ENCODE assay signal across 16 cellular contexts in genomic region chr16:28482026-28482425, GRCh38. TPM values are rescaled to one million over a fixed set of nuclear protein-coding genes. Genes with fewer than 3 reads are reported as not detected.
A peak's percentile ranks its signal among the peaks of the same experiment; 100 is the strongest.
DNase-seq lines count a peak whose midpoint lies in the region; ATAC-seq, FAIRE-seq and TF ChIP-seq lines count a peak whose summit lies in the region.
"Had no signal": no experiment of that assay in that cellular context is flagged by ENCODE, and none has a peak within 500 bp of the region (broad histone marks: within the 10 kb centered on the region; RNA-seq: fewer than 3 reads in every experiment).

No MANE protein-coding gene starts in this region.

- no peaks in the 10 kb centered on the region for H3K9me3 ChIP-seq in right lobe of liver
- no peaks in the 10 kb centered on the region for H3K9me3 ChIP-seq in HepG2 (ENCODE audit: low read length)
- no peaks in the 10 kb centered on the region for H3K9me3 ChIP-seq in osteoblast (ENCODE audit: low read depth, low read length)
- H3K9me3 ChIP-seq in T-helper 17 cell (ENCODE audit: control insufficient read depth, low read length, poor library complexity, severe bottlenecking): no peaks in the 10 kb centered on the region
- H3K9me3 ChIP-seq: BLaER1 treated with 17β-estradiol and CSF1 and Interleukin-3, amounts not matched to agents 10 nM and 100 nM had no signal

- H4K20me1 ChIP-seq in HepG2 (ENCODE audit: insufficient read depth, low read length) (no peaks in the 10 kb centered on the region), osteoblast (ENCODE audit: insufficient read depth, low read length) (no peaks in the 10 kb centered on the region)

- CTCF ChIA-PET in HepG2 (lab: Yijun Ruan, JAX; ENCODE audit: low intra/inter-chr PET ratio, low total read pairs): no interaction called here

- H3K36me3 Mint-ChIP-seq in T-helper 17 cell (ENCODE audit: low read depth): peaks cover 2% of the 10 kb centered on the region

- 92% methylated on average over 9 of the region's 13 CpGs for WGBS in right lobe of liver (ENCODE audit: insufficient coverage, low coverage, low lambda C conversion rate, missing lambda C conversion rate)
- 97% methylated on average over 13 of the region's 13 CpGs for WGBS in HepG2 (ENCODE audit: low lambda C conversion rate)

- H3K27ac ChIP-seq in right lobe of liver (no peak overlapping the region), HepG2 (ENCODE audit: extremely low read length, insufficient read depth, low read length) (no peak overlapping the region), osteoblast (ENCODE audit: low read depth, low read length) (no peak overlapping the region)
- H3K27ac ChIP-seq: BLaER1 treated with 17β-estradiol and CSF1 and Interleukin-3, amounts not matched to agents 10 nM and 100 nM; GM23248; HL-60 had no signal

- POLR2A ChIA-PET in HepG2 (lab: Yijun Ruan, JAX): no interaction called here

- H3K4me3 ChIP-seq in right lobe of liver: no peak overlapping the region
- no peak overlapping the region for H3K4me3 ChIP-seq in HepG2 (replicated peaks in 1 of 3; ENCODE audit: insufficient read depth in 1 of 3, low read depth in 2 of 3, low read length in 3 of 3)
- no peak overlapping the region for H3K4me3 ChIP-seq in osteoblast (ENCODE audit: insufficient read depth, low read length)
- H3K4me3 ChIP-seq: BLaER1 treated with 17β-estradiol and CSF1 and Interleukin-3, amounts not matched to agents 10 nM and 100 nM; GM23248 had no signal

- H3K4me1 ChIP-seq in right lobe of liver: no peaks in the 10 kb centered on the region
- H3K4me1 ChIP-seq in HepG2 (ENCODE audit: insufficient read depth, low read length): no peaks in the 10 kb centered on the region
- H3K4me1 ChIP-seq in osteoblast (ENCODE audit: insufficient read depth, low read length): no peaks in the 10 kb centered on the region
- H3K4me1 ChIP-seq: BLaER1 treated with 17β-estradiol and CSF1 and Interleukin-3, amounts not matched to agents 10 nM and 100 nM had no signal

- H3K79me2 ChIP-seq in HepG2 (ENCODE audit: insufficient read depth, low read length): no peaks in the 10 kb centered on the region
- H3K79me2 ChIP-seq in osteoblast (ENCODE audit: insufficient read depth, low read length): no peaks in the 10 kb centered on the region

- DNase-seq in right lobe of liver (peak in 2 of 3 donors; percentile 22 to 33), HepG2 (ENCODE audit: low spot score) (no peak), left colon (peak; percentile 20 to 28), osteoblast (ENCODE audit: insufficient read length, low spot score, missing footprints) (peak; percentile 29), frontal cortex (ENCODE audit: low spot score in 2 of 2) (no peak), GF-D8 (lab: John Stamatoyannopoulos, UW) (no peak), T-helper 17 cell (no peak), MV-4-11 (lab: John Stamatoyannopoulos, UW) (no peak)
- DNase-seq: ACHN; CD4-positive, CD25-positive, alpha-beta regulatory T cell; DMS53; GM23248; H7 had no signal

- H3K27ac Mint-ChIP-seq in T-helper 17 cell: no peak overlapping the region

- FAIRE-seq in HepG2 (lab: Jason Lieb, UNC): no peak
- no peak for FAIRE-seq in frontal cortex (lab: Jason Lieb, UNC)

- TF ChIP-seq EP300 in HepG2 (IDR thresholded peaks at IDR 0.05; ENCODE audit: low read depth in 2 of 2, low read length in 2 of 2): no peak
- no peak for TF ChIP-seq EP300 in HepG2 (CRISPR knock-in tag; IDR thresholded peaks at IDR 0.05; ENCODE audit: borderline replicate concordance)

- TF ChIP-seq CTCF in right lobe of liver (IDR thresholded peaks at IDR 0.05): no peak
- no peak for TF ChIP-seq CTCF in HepG2 (CRISPR knock-in tag; IDR thresholded peaks at IDR 0.05)
- TF ChIP-seq CTCF in osteoblast (IDR thresholded peaks at IDR 0.05; ENCODE audit: extremely low read depth, low read depth, low read length): no peak

- no TSS peak for BruUV-seq in HepG2 (replicated peaks; lab: Mats Ljungman, UMichigan)

- intact Hi-C loops in right lobe of liver (cut with DNase I) (no loop called here), HepG2 (cut with micrococcal nuclease; ENCODE audit: unreplicated experiment) (no loop called here), left colon (cut with DNase I, micrococcal nuclease) (no loop called here)

- no peaks in the 10 kb centered on the region for H3K27me3 Mint-ChIP-seq in T-helper 17 cell
- H3K27me3 Mint-ChIP-seq: CD4-positive, CD25-positive, alpha-beta regulatory T cell had no signal

- no peak overlapping the region for H2AFZ ChIP-seq in HepG2 (ENCODE audit: low read length)
- no peak overlapping the region for H2AFZ ChIP-seq in osteoblast (ENCODE audit: low read length)
- H2AFZ ChIP-seq: GM23248 had no signal

- H3K4me2 ChIP-seq in HepG2 (ENCODE audit: low read depth, low read length) (no peak overlapping the region), osteoblast (ENCODE audit: insufficient read depth, low read length) (no peak overlapping the region)
- H3K4me2 ChIP-seq: BLaER1 treated with 17β-estradiol and CSF1 and Interleukin-3, amounts not matched to agents 10 nM and 100 nM had no signal

- no peak overlapping the region for H3K4me3 Mint-ChIP-seq in T-helper 17 cell

- no peak for ATAC-seq in right lobe of liver
- no peak for ATAC-seq in HepG2
- ATAC-seq in left colon: no peak
- no peak for ATAC-seq in T-helper 17 cell

- H3K27me3 ChIP-seq in right lobe of liver (no peaks in the 10 kb centered on the region), HepG2 (ENCODE audit: control insufficient read depth in 1 of 2, insufficient read depth in 2 of 2, low read length in 2 of 2) (no peaks in the 10 kb centered on the region), osteoblast (ENCODE audit: insufficient read depth, low read length) (no peaks in the 10 kb centered on the region)
- H3K27me3 ChIP-seq: BLaER1 treated with 17β-estradiol and CSF1 and Interleukin-3, amounts not matched to agents 10 nM and 100 nM had no signal

- no peak for TF ChIP-seq RAD21 in HepG2 (CRISPR knock-in tag; IDR thresholded peaks at IDR 0.05)

- in situ Hi-C loops in HepG2 (cut with HindIII; ENCODE audit: extremely low pct_ligation_motif_present, low pct_unique_long_range_greater_than_20kb): no loop called here

- no peak overlapping the region for H3K9ac ChIP-seq in HepG2 (ENCODE audit: insufficient read depth, low read depth, low read length)
- H3K9ac ChIP-seq: BLaER1 treated with 17β-estradiol and CSF1 and Interleukin-3, amounts not matched to agents 10 nM and 100 nM; GM23248 had no signal

- no peaks in the 10 kb centered on the region for H3K4me1 Mint-ChIP-seq in T-helper 17 cell

- H3K36me3 ChIP-seq in right lobe of liver (peaks cover 0 to 79% (median 13%) of the 10 kb centered on the region in 4 donors), HepG2 (replicated peaks in 1 of 2; ENCODE audit: control insufficient read depth in 1 of 2, insufficient read depth in 2 of 2, low read length in 2 of 2) (peaks cover 11 to 24% of the 10 kb centered on the region in 2 experiments), osteoblast (ENCODE audit: insufficient read depth, low read length) (no peaks in the 10 kb centered on the region)

- no peak for TF ChIP-seq POLR2A in right lobe of liver (IDR thresholded peaks at IDR 0.05)
- TF ChIP-seq POLR2A in HepG2 (IDR thresholded peaks at IDR 0.05; ENCODE audit: insufficient read depth in 1 of 2, low read depth in 2 of 2, low read length in 2 of 2): no peak

RNA-seq across cellular contexts. Expression of gene CLN3, which starts 9.8 kb away (rescaled TPM):
- total RNA-seq in right lobe of liver (10 to 100 TPM; 16.5 to 47.8 (median 30.7) TPM), HepG2 (2016; rRNA removed; fragmentation: Illumina TruSeq; extraction: Trizol) (19.9 and 23.4 TPM in 2 replicates), left colon (100 to 1,000 TPM in 1 of 2 donors, 10 to 100 TPM in 1; 84.0 to 142 TPM), osteoblast (27.9 and 28.0 TPM in 2 replicates), frontal cortex (12.6 TPM), T-helper 17 cell (10 to 100 TPM; 44.6 to 57.1 TPM)
- 16.4 and 17.6 TPM in 2 replicates for total RNA-seq in HepG2 (2016; cell fraction: cytosol; rRNA removed; fragmentation: Illumina TruSeq; extraction: Trizol; ENCODE audit: low read depth)
- 16.8 and 28.9 TPM in 2 replicates for total RNA-seq in HepG2 (2016; cell fraction: insoluble cytoplasmic fraction; rRNA removed; fragmentation: Illumina TruSeq; extraction: Trizol)
- total RNA-seq in HepG2 (2016; cell fraction: membrane; rRNA removed; fragmentation: Illumina TruSeq; extraction: Trizol): 25.5 and 34.7 TPM in 2 replicates
- total RNA-seq in HepG2 (2016; cell fraction: nucleus; rRNA removed; fragmentation: Illumina TruSeq; extraction: Trizol): 24.0 and 25.3 TPM in 2 replicates
- polyA plus RNA-seq in HepG2 (2011; rRNA removed): 46.8 and 50.0 TPM in 2 replicates
- 29.8 and 31.5 TPM in 2 replicates for polyA plus RNA-seq in HepG2 (2011; cell fraction: cytosol; rRNA removed)
- 100 and 142 TPM in 2 replicates for polyA plus RNA-seq in HepG2 (2011; cell fraction: nucleus; rRNA removed)
- polyA plus RNA-seq in HepG2 (2012): 24.9 and 33.5 TPM in 2 replicates
- 28.0 and 32.1 TPM in 2 replicates for polyA plus RNA-seq in HepG2 (2016; cell fraction: cytosol; fragmentation: Illumina TruSeq; extraction: Trizol; ENCODE audit: low read depth)
- polyA plus RNA-seq in HepG2 (2016; cell fraction: insoluble cytoplasmic fraction; fragmentation: Illumina TruSeq; extraction: Trizol; ENCODE audit: low read depth): 28.8 and 31.3 TPM in 2 replicates
- 47.1 and 49.1 TPM in 2 replicates for polyA plus RNA-seq in HepG2 (2016; cell fraction: membrane; fragmentation: Illumina TruSeq; extraction: Trizol; ENCODE audit: low read depth)
- 79.1 and 84.7 TPM in 2 replicates for polyA plus RNA-seq in HepG2 (2016; cell fraction: nucleus; fragmentation: Illumina TruSeq; extraction: Trizol; ENCODE audit: insufficient read depth, low read depth)
- polyA minus RNA-seq in HepG2 (2011; rRNA and poly(A)+ RNA removed; ENCODE audit: low replicate concordance): 60.6 and 68.2 TPM in 2 replicates
- polyA minus RNA-seq in HepG2 (2011; cell fraction: cytosol; rRNA and poly(A)+ RNA removed): 5.8 and 16.4 TPM in 2 replicates
- 14.5 and 15.5 TPM in 2 replicates for polyA minus RNA-seq in HepG2 (2011; cell fraction: nucleus; rRNA and poly(A)+ RNA removed)

RNA-seq across cellular contexts. Expression of gene NPIPB7, which starts 9.9 kb away (rescaled TPM):
- total RNA-seq in right lobe of liver: not detected
- total RNA-seq in HepG2 (2016; rRNA removed; fragmentation: Illumina TruSeq; extraction: Trizol): not detected in 2 replicates
- total RNA-seq in HepG2 (2016; cell fraction: cytosol; rRNA removed; fragmentation: Illumina TruSeq; extraction: Trizol; ENCODE audit: low read depth): not detected in 2 replicates
- not detected in 2 replicates for total RNA-seq in HepG2 (2016; cell fraction: insoluble cytoplasmic fraction; rRNA removed; fragmentation: Illumina TruSeq; extraction: Trizol)
- not detected in 2 replicates for total RNA-seq in HepG2 (2016; cell fraction: membrane; rRNA removed; fragmentation: Illumina TruSeq; extraction: Trizol)
- not detected in 2 replicates for total RNA-seq in HepG2 (2016; cell fraction: nucleus; rRNA removed; fragmentation: Illumina TruSeq; extraction: Trizol)
- 0.05 and 0.08 TPM in 2 replicates for polyA plus RNA-seq in HepG2 (2011; rRNA removed)
- polyA plus RNA-seq in HepG2 (2011; cell fraction: cytosol; rRNA removed): not detected in 2 replicates
- 0.35 and 0.36 TPM in 2 replicates for polyA plus RNA-seq in HepG2 (2011; cell fraction: nucleus; rRNA removed)
- 0.15 TPM in 1 of 2 replicates, not detected in the other for polyA plus RNA-seq in HepG2 (2012)
- 0.16 TPM in 1 of 2 replicates, not detected in the other for polyA plus RNA-seq in HepG2 (2016; cell fraction: cytosol; fragmentation: Illumina TruSeq; extraction: Trizol; ENCODE audit: low read depth)
- not detected in 2 replicates for polyA plus RNA-seq in HepG2 (2016; cell fraction: insoluble cytoplasmic fraction; fragmentation: Illumina TruSeq; extraction: Trizol; ENCODE audit: low read depth)
- not detected in 2 replicates for polyA plus RNA-seq in HepG2 (2016; cell fraction: membrane; fragmentation: Illumina TruSeq; extraction: Trizol; ENCODE audit: low read depth)
- 0.51 TPM in 1 of 2 replicates, not detected in the other for polyA plus RNA-seq in HepG2 (2016; cell fraction: nucleus; fragmentation: Illumina TruSeq; extraction: Trizol; ENCODE audit: insufficient read depth, low read depth)
- polyA minus RNA-seq in HepG2 (2011; rRNA and poly(A)+ RNA removed; ENCODE audit: low replicate concordance): 0.14 TPM in 1 of 2 replicates, not detected in the other
- not detected in 2 replicates for polyA minus RNA-seq in HepG2 (2011; cell fraction: cytosol; rRNA and poly(A)+ RNA removed)
- 0.37 TPM in 1 of 2 replicates, not detected in the other for polyA minus RNA-seq in HepG2 (2011; cell fraction: nucleus; rRNA and poly(A)+ RNA removed)
- total RNA-seq in left colon: under 1 TPM in 1 of 2 donors, not detected in 1; 0.21 TPM
- total RNA-seq in osteoblast: not detected in 2 replicates
- not detected for total RNA-seq in frontal cortex
- not detected for total RNA-seq in T-helper 17 cell
- total RNA-seq: A172; CD4-positive, CD25-positive, alpha-beta regulatory T cell; GM23248; H7 had no signal
- polyA plus RNA-seq: CD4-positive, CD25-positive, alpha-beta regulatory T cell; GM23248 had no signal

RNA-seq across cellular contexts. Expression of gene APOBR, which starts 12.4 kb away (rescaled TPM):
- total RNA-seq in right lobe of liver (1 to 10 TPM in 4 of 6 experiments, under 1 TPM in 2; 0.57 to 2.2 (median 1.5) TPM), HepG2 (2016; rRNA removed; fragmentation: Illumina TruSeq; extraction: Trizol) (0.11 TPM in 1 of 2 replicates, not detected in the other), left colon (10 to 100 TPM; 49.8 to 96.0 TPM), osteoblast (under 0.01 TPM in 1 of 2 replicates, not detected in the other), frontal cortex (under 0.01 TPM), T-helper 17 cell (10 to 100 TPM; 12.6 to 13.6 TPM)
- total RNA-seq in HepG2 (2016; cell fraction: cytosol; rRNA removed; fragmentation: Illumina TruSeq; extraction: Trizol; ENCODE audit: low read depth): not detected in 2 replicates
- total RNA-seq in HepG2 (2016; cell fraction: insoluble cytoplasmic fraction; rRNA removed; fragmentation: Illumina TruSeq; extraction: Trizol): 0.15 TPM in 1 of 2 replicates, not detected in the other
- not detected in 2 replicates for total RNA-seq in HepG2 (2016; cell fraction: membrane; rRNA removed; fragmentation: Illumina TruSeq; extraction: Trizol)
- total RNA-seq in HepG2 (2016; cell fraction: nucleus; rRNA removed; fragmentation: Illumina TruSeq; extraction: Trizol): 0.09 TPM in 1 of 2 replicates, not detected in the other
- 0.03 TPM in 2 replicates for polyA plus RNA-seq in HepG2 (2011; rRNA removed)
- 0.01 and 0.03 TPM in 2 replicates for polyA plus RNA-seq in HepG2 (2011; cell fraction: cytosol; rRNA removed)
- polyA plus RNA-seq in HepG2 (2011; cell fraction: nucleus; rRNA removed): 0.07 and 0.11 TPM in 2 replicates
- 0.13 and 0.17 TPM in 2 replicates for polyA plus RNA-seq in HepG2 (2012)
- not detected in 2 replicates for polyA plus RNA-seq in HepG2 (2016; cell fraction: cytosol; fragmentation: Illumina TruSeq; extraction: Trizol; ENCODE audit: low read depth)
- polyA plus RNA-seq in HepG2 (2016; cell fraction: insoluble cytoplasmic fraction; fragmentation: Illumina TruSeq; extraction: Trizol; ENCODE audit: low read depth): 0.08 and 0.14 TPM in 2 replicates
- not detected in 2 replicates for polyA plus RNA-seq in HepG2 (2016; cell fraction: membrane; fragmentation: Illumina TruSeq; extraction: Trizol; ENCODE audit: low read depth)
- 0.23 and 0.61 TPM in 2 replicates for polyA plus RNA-seq in HepG2 (2016; cell fraction: nucleus; fragmentation: Illumina TruSeq; extraction: Trizol; ENCODE audit: insufficient read depth, low read depth)
- 0.04 TPM in 1 of 2 replicates, not detected in the other for polyA minus RNA-seq in HepG2 (2011; rRNA and poly(A)+ RNA removed; ENCODE audit: low replicate concordance)
- polyA minus RNA-seq in HepG2 (2011; cell fraction: cytosol; rRNA and poly(A)+ RNA removed): not detected in 2 replicates
- polyA minus RNA-seq in HepG2 (2011; cell fraction: nucleus; rRNA and poly(A)+ RNA removed): not detected in 2 replicates
- total RNA-seq: A172, GM23248, H7 had no signal
- polyA plus RNA-seq: GM23248 had no signal

RNA-seq across cellular contexts. Expression of gene IL27, which starts 24.6 kb away (rescaled TPM):
- total RNA-seq in right lobe of liver (10 to 100 TPM in 1 of 6 experiments, 1 to 10 TPM in 5; 1.1 to 13.9 (median 3.3) TPM), HepG2 (2016; rRNA removed; fragmentation: Illumina TruSeq; extraction: Trizol) (0.13 TPM in 1 of 2 replicates, not detected in the other), left colon (not detected), osteoblast (not detected in 2 replicates), frontal cortex (not detected), T-helper 17 cell (not detected)
- total RNA-seq in HepG2 (2016; cell fraction: cytosol; rRNA removed; fragmentation: Illumina TruSeq; extraction: Trizol; ENCODE audit: low read depth): not detected in 2 replicates
- total RNA-seq in HepG2 (2016; cell fraction: insoluble cytoplasmic fraction; rRNA removed; fragmentation: Illumina TruSeq; extraction: Trizol): not detected in 2 replicates
- total RNA-seq in HepG2 (2016; cell fraction: membrane; rRNA removed; fragmentation: Illumina TruSeq; extraction: Trizol): 0.17 TPM in 1 of 2 replicates, not detected in the other
- not detected in 2 replicates for total RNA-seq in HepG2 (2016; cell fraction: nucleus; rRNA removed; fragmentation: Illumina TruSeq; extraction: Trizol)
- 0.29 and 0.54 TPM in 2 replicates for polyA plus RNA-seq in HepG2 (2011; rRNA removed)
- 0.26 and 0.31 TPM in 2 replicates for polyA plus RNA-seq in HepG2 (2011; cell fraction: cytosol; rRNA removed)
- polyA plus RNA-seq in HepG2 (2011; cell fraction: nucleus; rRNA removed): 0.50 and 0.71 TPM in 2 replicates
- 0.16 and 0.35 TPM in 2 replicates for polyA plus RNA-seq in HepG2 (2012)
- not detected in 2 replicates for polyA plus RNA-seq in HepG2 (2016; cell fraction: cytosol; fragmentation: Illumina TruSeq; extraction: Trizol; ENCODE audit: low read depth)
- polyA plus RNA-seq in HepG2 (2016; cell fraction: insoluble cytoplasmic fraction; fragmentation: Illumina TruSeq; extraction: Trizol; ENCODE audit: low read depth): not detected in 2 replicates
- not detected in 2 replicates for polyA plus RNA-seq in HepG2 (2016; cell fraction: membrane; fragmentation: Illumina TruSeq; extraction: Trizol; ENCODE audit: low read depth)
- polyA plus RNA-seq in HepG2 (2016; cell fraction: nucleus; fragmentation: Illumina TruSeq; extraction: Trizol; ENCODE audit: insufficient read depth, low read depth): not detected in 2 replicates
- 0.76 TPM in 1 of 2 replicates, not detected in the other for polyA minus RNA-seq in HepG2 (2011; rRNA and poly(A)+ RNA removed; ENCODE audit: low replicate concordance)
- not detected in 2 replicates for polyA minus RNA-seq in HepG2 (2011; cell fraction: cytosol; rRNA and poly(A)+ RNA removed)
- not detected in 2 replicates for polyA minus RNA-seq in HepG2 (2011; cell fraction: nucleus; rRNA and poly(A)+ RNA removed)
- total RNA-seq: A172; CD4-positive, CD25-positive, alpha-beta regulatory T cell; GM23248; H7 had no signal
- polyA plus RNA-seq: CD4-positive, CD25-positive, alpha-beta regulatory T cell; GM23248 had no signal

RNA-seq across cellular contexts. Expression of gene NUPR1, which starts 56.7 kb away (rescaled TPM):
- total RNA-seq in right lobe of liver (100 to 1,000 TPM in 2 of 6 experiments, 10 to 100 TPM in 4; 33.4 to 188 (median 80.7) TPM), HepG2 (2016; rRNA removed; fragmentation: Illumina TruSeq; extraction: Trizol) (18.0 and 23.9 TPM in 2 replicates), left colon (100 to 1,000 TPM in 1 of 2 donors, 10 to 100 TPM in 1; 52.2 to 106 TPM), osteoblast (27.9 and 31.5 TPM in 2 replicates), frontal cortex (under 0.01 TPM), T-helper 17 cell (under 1 TPM; 0.07 to 0.13 TPM)
- 7.4 and 7.5 TPM in 2 replicates for total RNA-seq in HepG2 (2016; cell fraction: cytosol; rRNA removed; fragmentation: Illumina TruSeq; extraction: Trizol; ENCODE audit: low read depth)
- 18.2 and 22.3 TPM in 2 replicates for total RNA-seq in HepG2 (2016; cell fraction: insoluble cytoplasmic fraction; rRNA removed; fragmentation: Illumina TruSeq; extraction: Trizol)
- total RNA-seq in HepG2 (2016; cell fraction: membrane; rRNA removed; fragmentation: Illumina TruSeq; extraction: Trizol): 9.6 and 12.0 TPM in 2 replicates
- total RNA-seq in HepG2 (2016; cell fraction: nucleus; rRNA removed; fragmentation: Illumina TruSeq; extraction: Trizol): 6.4 and 6.7 TPM in 2 replicates
- 20.7 and 25.6 TPM in 2 replicates for polyA plus RNA-seq in HepG2 (2011; rRNA removed)
- 6.7 and 11.7 TPM in 2 replicates for polyA plus RNA-seq in HepG2 (2011; cell fraction: cytosol; rRNA removed)
- polyA plus RNA-seq in HepG2 (2011; cell fraction: nucleus; rRNA removed): 8.3 and 9.2 TPM in 2 replicates
- polyA plus RNA-seq in HepG2 (2012): 5.3 and 10.3 TPM in 2 replicates
- polyA plus RNA-seq in HepG2 (2016; cell fraction: cytosol; fragmentation: Illumina TruSeq; extraction: Trizol; ENCODE audit: low read depth): 17.0 and 17.7 TPM in 2 replicates
- 33.9 and 41.5 TPM in 2 replicates for polyA plus RNA-seq in HepG2 (2016; cell fraction: insoluble cytoplasmic fraction; fragmentation: Illumina TruSeq; extraction: Trizol; ENCODE audit: low read depth)
- polyA plus RNA-seq in HepG2 (2016; cell fraction: membrane; fragmentation: Illumina TruSeq; extraction: Trizol; ENCODE audit: low read depth): 18.7 and 22.5 TPM in 2 replicates
- 19.8 and 24.6 TPM in 2 replicates for polyA plus RNA-seq in HepG2 (2016; cell fraction: nucleus; fragmentation: Illumina TruSeq; extraction: Trizol; ENCODE audit: insufficient read depth, low read depth)
- 1.6 and 2.1 TPM in 2 replicates for polyA minus RNA-seq in HepG2 (2011; rRNA and poly(A)+ RNA removed; ENCODE audit: low replicate concordance)
- 3.0 and 3.5 TPM in 2 replicates for polyA minus RNA-seq in HepG2 (2011; cell fraction: cytosol; rRNA and poly(A)+ RNA removed)
- polyA minus RNA-seq in HepG2 (2011; cell fraction: nucleus; rRNA and poly(A)+ RNA removed): 2.4 and 4.7 TPM in 2 replicates
- total RNA-seq: CD4-positive, CD25-positive, alpha-beta regulatory T cell; H7 had no signal
- polyA plus RNA-seq: CD4-positive, CD25-positive, alpha-beta regulatory T cell had no signal

Comparison
In these comparisons a context has a peak if more than half of its experiments do, and no peak if none do; other contexts are left out.
1. DNase-seq: peak in right lobe of liver (2 of 3), left colon (2 of 2) and osteoblast (single experiment); none in HepG2 (single experiment), frontal cortex (0 of 2), GF-D8 (single experiment), T-helper 17 cell (0 of 3) and MV-4-11 (single experiment).
2. RNA of gene APOBR, which starts 12.4 kb away (total RNA-seq): 49.8 to 96.0 TPM in left colon and 12.6 to 13.6 TPM in T-helper 17 cell; 0.57 to 2.2 TPM in right lobe of liver, 0.09 to 0.15 TPM in HepG2, under 0.01 TPM in osteoblast and under 0.01 TPM in frontal cortex (single experiment); every median in the first group is over 4 times any median in the second.